ENCODE assay signal across 8 cellular contexts in genomic region chr3:32733631-32734229, GRCh38. TPM values are rescaled to one million over a fixed set of nuclear protein-coding genes. Genes with fewer than 3 reads are reported as not detected.
DNase-seq lines count a peak whose midpoint lies in the region; ATAC-seq and TF ChIP-seq lines count a peak whose summit lies in the region.

No MANE protein-coding gene starts in this region.

- no peak overlapping the region for H3K4me3 Mint-ChIP-seq in activated CD8-positive, alpha-beta memory T cell treated with anti-CD3 and anti-CD28 coated beads, Interleukin-2, amount 10 ng/mL, durations not matched to agents 7 days and 5 days

- in situ Hi-C loops in astrocyte of the cerebellum (cut with HindIII; ENCODE audit: low sequenced_read_pairs), result no loop called here

- H3K9me3 Mint-ChIP-seq in activated CD8-positive, alpha-beta memory T cell treated with anti-CD3 and anti-CD28 coated beads, Interleukin-2, amount 10 ng/mL, durations not matched to agents 7 days and 5 days (ENCODE audit: low read depth), result no peaks in the 10 kb centered on the region

- H3K4me1 Mint-ChIP-seq in activated CD8-positive, alpha-beta memory T cell treated with anti-CD3 and anti-CD28 coated beads, Interleukin-2, amount 10 ng/mL, durations not matched to agents 7 days and 5 days, result no peaks in the 10 kb centered on the region

- peaks cover 16% of the 10 kb centered on the region for H3K36me3 Mint-ChIP-seq in activated CD8-positive, alpha-beta memory T cell treated with anti-CD3 and anti-CD28 coated beads, Interleukin-2, amount 10 ng/mL, durations not matched to agents 7 days and 5 days

- DNase-seq in NCI-H510A treated with DMSO at 0.1 percent for 48 hours (lab: John Stamatoyannopoulos, UW) (peak; percentile 8), NCI-H510A (lab: John Stamatoyannopoulos, UW) (no peak), NAMALWA (ENCODE audit: low spot score) (peak; percentile 65), astrocyte of the cerebellum (ENCODE audit: low read depth) (peak; percentile 22), kidney tubule cell (ENCODE audit: low spot score) (peak; percentile 55)
- DNase-seq in stimulated activated CD4-positive, alpha-beta T cell treated with anti-CD3 and anti-CD28 coated beads, Interleukin-4, amount 100 ng/mL, for 1 hour, result no peak
- no peak for DNase-seq in activated CD8-positive, alpha-beta memory T cell treated with anti-CD3 and anti-CD28 coated beads, Interleukin-2, amount 10 ng/mL, durations not matched to agents 7 days and 5 days

- CTCF ChIA-PET in activated CD8-positive, alpha-beta memory T cell treated with anti-CD3 and anti-CD28 coated beads, Interleukin-2, amount 10 ng/mL, durations not matched to agents 7 days and 5 days (lab: Charles Lee), result interaction anchor here (0.9 to 4.0 kb wide), 4 partner anchors 9 to 200 kb away, joined by 3 to 11 read pairs (median 3); no protein-coding TSS in a partner anchor

- no peak for ATAC-seq in HG02571 (IDR thresholded peaks at IDR 0.05; ENCODE audit: unreplicated experiment)
- ATAC-seq in activated CD8-positive, alpha-beta memory T cell treated with anti-CD3 and anti-CD28 coated beads, Interleukin-2, amount 10 ng/mL, durations not matched to agents 7 days and 5 days, result no peak

- no peak overlapping the region for H3K4me3 ChIP-seq in astrocyte of the cerebellum (ENCODE audit: low read depth, low read length)

- H3K27ac Mint-ChIP-seq in activated CD8-positive, alpha-beta memory T cell treated with anti-CD3 and anti-CD28 coated beads, Interleukin-2, amount 10 ng/mL, durations not matched to agents 7 days and 5 days, result no peak overlapping the region

- TF ChIP-seq CTCF in astrocyte of the cerebellum (IDR thresholded peaks at IDR 0.05; ENCODE audit: low read depth, low read length, missing control alignments), result peak; percentile 54

- no peaks in the 10 kb centered on the region for H3K27me3 Mint-ChIP-seq in activated CD8-positive, alpha-beta memory T cell treated with anti-CD3 and anti-CD28 coated beads, Interleukin-2, amount 10 ng/mL, durations not matched to agents 7 days and 5 days

RNA-seq across cellular contexts. Expression of gene CNOT10, which starts 48.7 kb away (rescaled TPM):
- total RNA-seq in activated CD8-positive, alpha-beta memory T cell treated with anti-CD3 and anti-CD28 coated beads, Interleukin-2, amount 10 ng/mL, durations not matched to agents 7 days and 5 days, result 10 to 100 TPM; 52.8 to 55.4 TPM

Comparison
In these comparisons a context has a peak if more than half of its experiments do, and no peak if none do; other contexts are left out.
1. DNase-seq: peak in NCI-H510A treated with DMSO at 0.1 percent for 48 hours (single experiment), NAMALWA (single experiment), astrocyte of the cerebellum (single experiment) and kidney tubule cell (single experiment); none in NCI-H510A (single experiment), stimulated activated CD4-positive, alpha-beta T cell treated with anti-CD3 and anti-CD28 coated beads, Interleukin-4, amount 100 ng/mL, for 1 hour (single experiment) and activated CD8-positive, alpha-beta memory T cell treated with anti-CD3 and anti-CD28 coated beads, Interleukin-2, amount 10 ng/mL, durations not matched to agents 7 days and 5 days (single experiment).